ENCODE assay signal across 20 cellular contexts in genomic region chr19:32498641-32499200, GRCh38.
DNase-seq lines count a peak whose midpoint lies in the region; ATAC-seq and TF ChIP-seq lines count a peak whose summit lies in the region.
"Had no signal": no experiment of that assay in that cellular context is flagged by ENCODE, and none has a peak within 500 bp of the region (broad histone marks: within the 10 kb centered on the region; RNA-seq: fewer than 3 reads in every experiment).

No MANE protein-coding gene starts in this region.

- no peak for TF ChIP-seq CTCF in lower lobe of right lung (IDR thresholded peaks at IDR 0.05)
- TF ChIP-seq CTCF in upper lobe of right lung (IDR thresholded peaks at IDR 0.05) = no peak

- DNase-seq in stimulated activated CD8-positive, alpha-beta memory T cell treated with anti-CD3 and anti-CD28 coated beads, Interleukin-12 subunit alpha, Interleukin-12 subunit beta, amount 100 ng/mL, for 1 hour (ENCODE audit: low read depth) = peak; percentile 9
- no peak for DNase-seq in stimulated activated CD8-positive, alpha-beta memory T cell treated with anti-CD3 and anti-CD28 coated beads, Interleukin-4, amount 100 ng/mL, for 48 hours
- DNase-seq in SJCRH30 = peak; percentile 94 to 98
- no peak for DNase-seq in lower lobe of right lung
- DNase-seq in upper lobe of right lung = no peak
- DNase-seq in activated T-cell treated with anti-CD3 and anti-CD28 coated beads, Interleukin-2, amount 50 U/mL, for 4 hours = no peak
- no peak for DNase-seq in kidney glomerular epithelial cell (lab: John Stamatoyannopoulos, UW)
- DNase-seq: activated T-cell treated with anti-CD3 and anti-CD28 coated beads, Interleukin-2, amount 50 U/mL, for 72 hours; DMS79 treated with DMSO at 0.1 percent for 48 hours; foreskin fibroblast; hypothalamus; IMR-90; left cardiac atrium; NCI-H2171; uterus had no signal

- no peaks in the 10 kb centered on the region for H3K36me3 Mint-ChIP-seq in activated T-cell treated with anti-CD3 and anti-CD28 coated beads, Interleukin-2, amount 50 U/mL, for 4 hours (ENCODE audit: insufficient read depth)
- H3K36me3 Mint-ChIP-seq: activated naive CD4-positive, alpha-beta T cell treated with anti-CD3 and anti-CD28 coated beads, Interleukin-2, amount 50 U/mL, for 24 hours; CD4-positive, alpha-beta memory T cell had no signal

- no peaks in the 10 kb centered on the region for H3K9me3 ChIP-seq in SJCRH30 (replicated peaks)
- H3K9me3 ChIP-seq in lower lobe of right lung = no peaks in the 10 kb centered on the region
- no peaks in the 10 kb centered on the region for H3K9me3 ChIP-seq in upper lobe of right lung
- H3K9me3 ChIP-seq: neutrophil, uterus had no signal

- peaks cover 4% of the 10 kb centered on the region for H3K27me3 Mint-ChIP-seq in activated T-cell treated with anti-CD3 and anti-CD28 coated beads, Interleukin-2, amount 50 U/mL, for 4 hours (ENCODE audit: low read depth)
- H3K27me3 Mint-ChIP-seq: activated naive CD4-positive, alpha-beta T cell treated with anti-CD3 and anti-CD28 coated beads, Interleukin-2, amount 50 U/mL, for 24 hours had no signal

- intact Hi-C loops in lower lobe of right lung (cut with DNase I) = no loop called here
- intact Hi-C loops in upper lobe of right lung (cut with DNase I) = no loop called here

- no peaks in the 10 kb centered on the region for H3K9me3 Mint-ChIP-seq in activated T-cell treated with anti-CD3 and anti-CD28 coated beads, Interleukin-2, amount 50 U/mL, for 4 hours
- H3K9me3 Mint-ChIP-seq: activated naive CD4-positive, alpha-beta T cell treated with anti-CD3 and anti-CD28 coated beads, Interleukin-2, amount 50 U/mL, for 24 hours; activated T-cell treated with anti-CD3 and anti-CD28 coated beads, Interleukin-2, amount 50 U/mL, for 72 hours had no signal

- H3K36me3 ChIP-seq in SJCRH30 (no peaks in the 10 kb centered on the region), lower lobe of right lung (no peaks in the 10 kb centered on the region), upper lobe of right lung (no peaks in the 10 kb centered on the region)
- H3K36me3 ChIP-seq: neutrophil, uterus had no signal

- H3K4me3 Mint-ChIP-seq in activated T-cell treated with anti-CD3 and anti-CD28 coated beads, Interleukin-2, amount 50 U/mL, for 4 hours = no peak overlapping the region
- H3K4me3 Mint-ChIP-seq: activated naive CD4-positive, alpha-beta T cell treated with anti-CD3 and anti-CD28 coated beads, Interleukin-2, amount 50 U/mL, for 24 hours; activated T-cell treated with anti-CD3 and anti-CD28 coated beads, Interleukin-2, amount 50 U/mL, for 72 hours; CD4-positive, alpha-beta memory T cell had no signal

- H3K4me1 ChIP-seq in SJCRH30 = peaks cover 22% of the 10 kb centered on the region
- H3K4me1 ChIP-seq in lower lobe of right lung = no peaks in the 10 kb centered on the region
- no peaks in the 10 kb centered on the region for H3K4me1 ChIP-seq in upper lobe of right lung
- H3K4me1 ChIP-seq: uterus had no signal

- H3K27ac ChIP-seq in SJCRH30 = peak overlapping the region; percentile 78
- H3K27ac ChIP-seq in lower lobe of right lung = no peak overlapping the region
- no peak overlapping the region for H3K27ac ChIP-seq in upper lobe of right lung
- H3K27ac ChIP-seq: coronary artery, neutrophil, uterus had no signal

- peaks cover 6% of the 10 kb centered on the region for H3K4me1 Mint-ChIP-seq in activated T-cell treated with anti-CD3 and anti-CD28 coated beads, Interleukin-2, amount 50 U/mL, for 4 hours (ENCODE audit: low read depth)

- H3K4me3 ChIP-seq in SJCRH30 (no peak overlapping the region), lower lobe of right lung (no peak overlapping the region), upper lobe of right lung (no peak overlapping the region)
- H3K4me3 ChIP-seq: coronary artery, uterus had no signal

- ATAC-seq in lower lobe of right lung = peak; percentile 29 to 34
- ATAC-seq in upper lobe of right lung = peak; percentile 57
- ATAC-seq in activated T-cell treated with anti-CD3 and anti-CD28 coated beads, Interleukin-2, amount 50 U/mL, for 4 hours = no peak
- no peak for ATAC-seq in HG03045 (IDR thresholded peaks at IDR 0.05; ENCODE audit: unreplicated experiment)
- ATAC-seq: left cardiac atrium had no signal

- no peaks in the 10 kb centered on the region for H3K27me3 ChIP-seq in SJCRH30
- H3K27me3 ChIP-seq in lower lobe of right lung (ENCODE audit: low read depth) = no peaks in the 10 kb centered on the region
- no peaks in the 10 kb centered on the region for H3K27me3 ChIP-seq in upper lobe of right lung
- H3K27me3 ChIP-seq: neutrophil, uterus had no signal

Comparison
In these comparisons a context has a peak if more than half of its experiments do, and no peak if none do; other contexts are left out.
1. DNase-seq: peak in stimulated activated CD8-positive, alpha-beta memory T cell treated with anti-CD3 and anti-CD28 coated beads, Interleukin-12 subunit alpha, Interleukin-12 subunit beta, amount 100 ng/mL, for 1 hour (single experiment) and SJCRH30 (2 of 2); none in stimulated activated CD8-positive, alpha-beta memory T cell treated with anti-CD3 and anti-CD28 coated beads, Interleukin-4, amount 100 ng/mL, for 48 hours (single experiment), lower lobe of right lung (single experiment), upper lobe of right lung (single experiment), activated T-cell treated with anti-CD3 and anti-CD28 coated beads, Interleukin-2, amount 50 U/mL, for 4 hours (single experiment) and kidney glomerular epithelial cell (single experiment).
2. ATAC-seq: peak in lower lobe of right lung (2 of 2) and upper lobe of right lung (single experiment); none in activated T-cell treated with anti-CD3 and anti-CD28 coated beads, Interleukin-2, amount 50 U/mL, for 4 hours (0 of 2) and HG03045 (single experiment).